8 cellular contexts compared by ENCODE assay signal in genomic region chrX:150574824-150575409, GRCh38. TPM values are rescaled to one million over a fixed set of nuclear protein-coding genes. Genes with fewer than 3 reads are reported as not detected.
A peak's percentile ranks its signal among the peaks of the same experiment; 100 is the strongest.
DNase-seq lines count a peak whose midpoint lies in the region; ATAC-seq and TF ChIP-seq lines count a peak whose summit lies in the region.

No MANE protein-coding gene starts in this region.

- H3K4me2 ChIP-seq in GM23248 (ENCODE audit: unreplicated experiment): peak overlapping the region; percentile 28
- H3K4me2 ChIP-seq in PC-3 (ENCODE audit: low read length): peak overlapping the region; percentile 78

- DNase-seq in GM23248 (no peak), PC-3 (no peak), NCI-H1105 treated with DMSO at 0.1 percent for 48 hours (lab: John Stamatoyannopoulos, UW) (no peak), NCI-H524 (lab: John Stamatoyannopoulos, UW) (no peak), esophagus muscularis mucosa (ENCODE audit: extremely low spot score) (no peak), activated gamma-delta T cell treated with Interleukin-2 at 50 U/mL for 16 hours (no peak)
- DNase-seq in naive thymus-derived CD4-positive, alpha-beta T cell: no peak

- POLR2A ChIA-PET in PC-3 (lab: Charles Lee; ENCODE audit: unreplicated experiment): no interaction called here
- POLR2A ChIA-PET in naive thymus-derived CD4-positive, alpha-beta T cell (lab: Charles Lee): interaction anchor here (1.0 to 2.4 kb wide), 4 partner anchors 12 to 124 kb away, joined by 3 to 10 read pairs (median 4); no protein-coding TSS in a partner anchor

- peak overlapping the region; percentile 64 to 86 (median 78) for H3K4me3 Mint-ChIP-seq in naive thymus-derived CD4-positive, alpha-beta T cell

- intact Hi-C loops in PC-3 (cut with micrococcal nuclease): loop anchor here (5.0 kb wide), 2 partner anchors 67 to 613 kb away; no protein-coding TSS in a partner anchor
- intact Hi-C loops in naive thymus-derived CD4-positive, alpha-beta T cell (cut with micrococcal nuclease): loop anchor here (1.0 kb wide), 2 partner anchors 12 to 29 kb away; no protein-coding TSS in a partner anchor
- intact Hi-C loops in esophagus muscularis mucosa (cut with DNase I): loop anchor here (10.0 kb wide), 1 partner anchor 210 kb away; the partner anchor contains the start of gene MAMLD1

- peaks cover 97% of the 10 kb centered on the region for H3K79me2 ChIP-seq in GM23248 (ENCODE audit: insufficient read depth)
- peaks cover 91% of the 10 kb centered on the region for H3K79me2 ChIP-seq in PC-3 (ENCODE audit: low read length)

- no peak overlapping the region for H3K4me3 ChIP-seq in GM23248
- peak overlapping the region; percentile 54; the same call in 1 of the 2 replicates for H3K4me3 ChIP-seq in PC-3 (ENCODE audit: low read length)
- H3K4me3 ChIP-seq in naive thymus-derived CD4-positive, alpha-beta T cell (ENCODE audit: low read length): peak overlapping the region; percentile 42
- H3K4me3 ChIP-seq in esophagus muscularis mucosa: no peak overlapping the region

- H3K9ac ChIP-seq in GM23248 (no peak overlapping the region), PC-3 (ENCODE audit: low read length) (0 out of 2 replicates have a peak overlapping the region, but pooled peaks have one; percentile 7)

- CTCF ChIA-PET in PC-3 (lab: Charles Lee): no interaction called here
- CTCF ChIA-PET in naive thymus-derived CD4-positive, alpha-beta T cell (lab: Charles Lee): interaction anchor here (0.7 to 1.3 kb wide), 2 partner anchors 12 to 109 kb away, joined by 3 read pairs; no protein-coding TSS in a partner anchor

- WGBS in GM23248 (ENCODE audit: low coverage in 1 of 2, low lambda C conversion rate in 2 of 2, missing lambda C conversion rate in 2 of 2), 2 experiments: 67 to 71% methylated on average over 9 of the region's 9 CpGs
- WGBS in esophagus muscularis mucosa: 46% methylated on average over 9 of the region's 9 CpGs

- peaks cover 0 to 1% (median 0%) of the 10 kb centered on the region in 11 donors for H3K9me3 Mint-ChIP-seq in naive thymus-derived CD4-positive, alpha-beta T cell

- H3K4me1 Mint-ChIP-seq in naive thymus-derived CD4-positive, alpha-beta T cell: peaks cover 22 to 88% (median 84%) of the 10 kb centered on the region in 7 donors

- peak overlapping the region; percentile 45 to 94 (median 83) for H3K27ac Mint-ChIP-seq in naive thymus-derived CD4-positive, alpha-beta T cell

- H3K9me2 ChIP-seq in GM23248 (ENCODE audit: insufficient read depth) (no peaks in the 10 kb centered on the region), PC-3 (replicated peaks; ENCODE audit: low read length) (no peaks in the 10 kb centered on the region)

- H3K9me3 ChIP-seq in GM23248 (ENCODE audit: low read depth): no peaks in the 10 kb centered on the region
- H3K9me3 ChIP-seq in PC-3 (ENCODE audit: low read length): no peaks in the 10 kb centered on the region
- no peaks in the 10 kb centered on the region for H3K9me3 ChIP-seq in naive thymus-derived CD4-positive, alpha-beta T cell (ENCODE audit: control insufficient read depth in 2 of 3, low read length in 3 of 3)
- H3K9me3 ChIP-seq in esophagus muscularis mucosa: no peaks in the 10 kb centered on the region

- ATAC-seq in GM18517 (IDR thresholded peaks at IDR 0.05; ENCODE audit: unreplicated experiment) (peak; percentile 65), PC-3 (no peak)
- ATAC-seq in naive thymus-derived CD4-positive, alpha-beta T cell: peak; percentile 36

- TF ChIP-seq POLR2A in esophagus muscularis mucosa (IDR thresholded peaks at IDR 0.05; ENCODE audit: low read depth): no peak

- peaks cover 14% of the 10 kb centered on the region for H3K4me1 ChIP-seq in GM23248 (ENCODE audit: insufficient read depth)
- H3K4me1 ChIP-seq in PC-3 (ENCODE audit: insufficient read depth, low read length): peaks cover 71% of the 10 kb centered on the region
- peaks cover 67 to 73% of the 10 kb centered on the region in 2 donors for H3K4me1 ChIP-seq in naive thymus-derived CD4-positive, alpha-beta T cell (ENCODE audit: control insufficient read depth in 2 of 2, insufficient read depth in 2 of 2, low read length in 2 of 2)
- peaks cover 3 to 38% (median 28%) of the 10 kb centered on the region in 4 donors for H3K4me1 ChIP-seq in esophagus muscularis mucosa

- H3F3A ChIP-seq in GM23248 (ENCODE audit: insufficient read depth) (no peaks in the 10 kb centered on the region), PC-3 (ENCODE audit: low read length, unreplicated experiment) (no peaks in the 10 kb centered on the region)

- no peak for TF ChIP-seq EP300 in esophagus muscularis mucosa (IDR thresholded peaks at IDR 0.05)

- H3K36me3 ChIP-seq in GM23248 (ENCODE audit: low read depth): no peaks in the 10 kb centered on the region
- H3K36me3 ChIP-seq in PC-3 (ENCODE audit: low read depth, low read length): 0 out of 2 replicates have a peak, but pooled peaks cover 7% of the 10 kb centered on the region
- H3K36me3 ChIP-seq in naive thymus-derived CD4-positive, alpha-beta T cell (ENCODE audit: control insufficient read depth in 2 of 3, insufficient read depth in 3 of 3, low read length in 3 of 3): no peaks in the 10 kb centered on the region
- H3K36me3 ChIP-seq in esophagus muscularis mucosa: no peaks in the 10 kb centered on the region

- H2AFZ ChIP-seq in GM23248: no peak overlapping the region
- H2AFZ ChIP-seq in PC-3 (ENCODE audit: low read length): 0 out of 2 replicates have a peak overlapping the region, but pooled peaks have one; percentile 29

- H3K27ac ChIP-seq in GM23248 (peak overlapping the region; percentile 18; the same call in 1 of the 2 replicates), PC-3 (ENCODE audit: low read length) (peak overlapping the region; percentile 80), esophagus muscularis mucosa (replicated peaks in 1 of 4) (no peak overlapping the region)
- peak overlapping the region; percentile 59 for H3K27ac ChIP-seq in naive thymus-derived CD4-positive, alpha-beta T cell (ENCODE audit: low read depth, low read length)

- TF ChIP-seq CTCF in PC-3 (conservative IDR thresholded peaks at IDR 0.05; ENCODE audit: low read depth, low read length) (no peak), esophagus muscularis mucosa (IDR thresholded peaks at IDR 0.05) (no peak)

- H3K27me3 Mint-ChIP-seq in naive thymus-derived CD4-positive, alpha-beta T cell: no peaks in the 10 kb centered on the region

- in situ Hi-C loops in GM23248 (cut with MboI): loop anchor here (25.0 kb wide), 1 partner anchor 613 kb away; no protein-coding TSS in a partner anchor

- no peaks in the 10 kb centered on the region for H3K27me3 ChIP-seq in GM23248 (replicated peaks; ENCODE audit: insufficient read depth)
- no peaks in the 10 kb centered on the region for H3K27me3 ChIP-seq in PC-3 (ENCODE audit: low read length)
- H3K27me3 ChIP-seq in naive thymus-derived CD4-positive, alpha-beta T cell (ENCODE audit: control insufficient read depth in 2 of 2, insufficient read depth in 2 of 2, low read length in 2 of 2): no peaks in the 10 kb centered on the region
- no peaks in the 10 kb centered on the region for H3K27me3 ChIP-seq in esophagus muscularis mucosa

- no TSS peak for BruUV-seq in PC-3 (replicated peaks; lab: Mats Ljungman, UMichigan)

- H3K36me3 Mint-ChIP-seq in naive thymus-derived CD4-positive, alpha-beta T cell: peaks cover 0 to 10% (median 0%) of the 10 kb centered on the region in 5 donors

- H4K20me1 ChIP-seq in GM23248 (ENCODE audit: insufficient read depth): no peaks in the 10 kb centered on the region
- no peaks in the 10 kb centered on the region for H4K20me1 ChIP-seq in PC-3 (ENCODE audit: low read length)

RNA-seq across cellular contexts. Expression of gene MTM1, which starts 6.5 kb away (rescaled TPM):
- 8.0 and 8.9 TPM in 2 replicates for total RNA-seq in GM23248 (2014; rRNA removed; shearing (Covaris generic))
- 8.1 and 8.5 TPM in 2 replicates for polyA plus RNA-seq in GM23248 (2016; fragmentation: Nextera tagmentation; extraction: Ambion mirVana)
- 5.5 and 13.7 TPM in 2 replicates for total RNA-seq in PC-3 (2014; rRNA removed)
- 10 to 100 TPM; 21.8 to 34.7 (median 28.8) TPM for total RNA-seq in naive thymus-derived CD4-positive, alpha-beta T cell
- polyA plus RNA-seq in naive thymus-derived CD4-positive, alpha-beta T cell: 10 to 100 TPM; 11.9 to 14.7 TPM
- 10 to 100 TPM in 3 of 4 donors, 1 to 10 TPM in 1; 7.9 to 15.5 (median 11.4) TPM for total RNA-seq in esophagus muscularis mucosa

Comparison
In these comparisons a context has a peak if more than half of its experiments do, and no peak if none do; other contexts are left out.
1. H3K27ac ChIP-seq: peak in GM23248 (single experiment), PC-3 (single experiment) and naive thymus-derived CD4-positive, alpha-beta T cell (single experiment); none in esophagus muscularis mucosa (0 of 4).
2. H3K4me3 ChIP-seq: peak in PC-3 (single experiment) and naive thymus-derived CD4-positive, alpha-beta T cell (single experiment); none in GM23248 (single experiment) and esophagus muscularis mucosa (0 of 4).